Comparison of ENCODE assay signal across 27 cellular contexts in the genomic region with DNA sequence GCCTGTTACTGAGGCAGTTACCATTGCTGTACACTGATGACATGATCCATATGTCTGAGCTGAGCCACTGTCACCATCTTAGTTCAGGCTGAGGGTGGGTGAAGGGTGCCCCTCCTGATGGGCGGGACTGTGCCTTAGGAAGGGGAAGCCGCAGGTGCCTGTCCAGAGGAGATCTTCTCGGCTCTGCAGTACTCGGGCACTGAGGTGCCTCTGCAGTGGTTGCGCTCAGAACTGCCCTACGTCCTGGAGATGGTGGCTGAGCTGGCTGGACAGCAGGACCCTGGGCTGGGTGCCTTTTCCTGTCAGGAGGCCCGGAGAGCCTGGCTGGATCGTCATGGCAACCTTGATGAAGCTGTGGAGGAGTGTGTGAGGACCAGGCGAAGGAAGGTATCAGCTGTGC.
"Had no signal": no experiment of that assay in that cellular context is flagged by ENCODE, and none has a peak within 500 bp of the region (broad histone marks: within the 10 kb centered on the region; RNA-seq: fewer than 3 reads in every experiment).

No MANE protein-coding gene starts in this region.

- H3K27ac Mint-ChIP-seq: dendritic cell treated with granulocyte-macrophage colony-stimulating factor and Interleukin-4, amounts not matched to agents 40 ng/mL and 50 ng/mL, for 4 days; endodermal cell; immature natural killer cell; nephron progenitor cell; progenitor cell of endocrine pancreas had no signal

- H3K27me3 ChIP-seq: colonic mucosa, esophagus squamous epithelium, neutrophil, right lobe of liver, suprapubic skin, transverse colon, upper lobe of right lung, uterus had no signal

- DNase-seq: colonic mucosa; effector CD8-positive, alpha-beta T cell; endodermal cell; esophagus squamous epithelium; foreskin melanocyte; hypothalamus; immature natural killer cell; islet precursor cell; left ventricle myocardium superior; lower lobe of right lung; naive thymus-derived CD8-positive, alpha-beta T cell; nephron progenitor cell; small intestine; stimulated activated CD4-positive, alpha-beta T cell treated with anti-CD3 and anti-CD28 coated beads, Interleukin-15, amount 100 ng/mL, for 24 hours; stimulated activated CD4-positive, alpha-beta T cell treated with anti-CD3 and anti-CD28 coated beads, Interleukin-2, amount 100 ng/mL, for 48 hours; stimulated activated naive CD4-positive, alpha-beta T cell; stimulated activated naive CD8-positive, alpha-beta T cell treated with anti-CD3 and anti-CD28 coated beads, Interleukin-15, amount 100 ng/mL, for 72 hours; transverse colon; upper lobe of right lung; uterus had no signal

- H3K4me3 ChIP-seq: colonic mucosa, esophagus squamous epithelium, lower lobe of right lung, right lobe of liver, suprapubic skin, transverse colon, upper lobe of right lung, uterus had no signal

- ATAC-seq: left ventricle myocardium superior; lower lobe of right lung; naive thymus-derived CD8-positive, alpha-beta T cell; right lobe of liver; stimulated activated naive CD8-positive, alpha-beta T cell treated with anti-CD3 and anti-CD28 coated beads, Interleukin-15, amount 100 ng/mL, for 72 hours; upper lobe of right lung had no signal

- H3K4me3 Mint-ChIP-seq: dendritic cell treated with granulocyte-macrophage colony-stimulating factor and Interleukin-4, amounts not matched to agents 40 ng/mL and 50 ng/mL, for 4 days; endodermal cell; immature natural killer cell; nephron progenitor cell; stimulated activated naive CD8-positive, alpha-beta T cell treated with anti-CD3 and anti-CD28 coated beads, Interleukin-15, amount 100 ng/mL, for 72 hours had no signal

- H2AFZ ChIP-seq: parathyroid adenoma had no signal

- H3K36me3 ChIP-seq: uterus had no signal

- H3K27me3 Mint-ChIP-seq: dendritic cell treated with granulocyte-macrophage colony-stimulating factor and Interleukin-4, amounts not matched to agents 40 ng/mL and 50 ng/mL, for 4 days; naive thymus-derived CD8-positive, alpha-beta T cell; progenitor cell of endocrine pancreas; stimulated activated naive CD8-positive, alpha-beta T cell treated with anti-CD3 and anti-CD28 coated beads, Interleukin-15, amount 100 ng/mL, for 72 hours had no signal

- H3K9me3 ChIP-seq: colonic mucosa, esophagus squamous epithelium, lower lobe of right lung, neutrophil, right lobe of liver, suprapubic skin, transverse colon, upper lobe of right lung, uterus had no signal

- H3K9me3 Mint-ChIP-seq: dendritic cell treated with granulocyte-macrophage colony-stimulating factor and Interleukin-4, amounts not matched to agents 40 ng/mL and 50 ng/mL, for 4 days; endodermal cell; immature natural killer cell; naive thymus-derived CD8-positive, alpha-beta T cell; nephron progenitor cell; stimulated activated naive CD8-positive, alpha-beta T cell treated with anti-CD3 and anti-CD28 coated beads, Interleukin-15, amount 100 ng/mL, for 72 hours had no signal

- FAIRE-seq: endothelial cell of umbilical vein, small intestine had no signal

- H3K27ac ChIP-seq: colonic mucosa, esophagus squamous epithelium, lower lobe of right lung, neutrophil, parathyroid adenoma, right lobe of liver, suprapubic skin, transverse colon, upper lobe of right lung, uterus had no signal

- H3K9ac ChIP-seq: parathyroid adenoma had no signal
